ENCODE assay signal across 7 cellular contexts in genomic region chr4:70505152-70505748, GRCh38. TPM values are rescaled to one million over a fixed set of nuclear protein-coding genes. Genes with fewer than 3 reads are reported as not detected.
DNase-seq lines count a peak whose midpoint lies in the region; ATAC-seq and TF ChIP-seq lines count a peak whose summit lies in the region.

No MANE protein-coding gene starts in this region.

- no peaks in the 10 kb centered on the region for H3K27me3 ChIP-seq in ascending aorta

- intact Hi-C loops in ascending aorta (cut with DNase I) = loop anchor here (2.0 kb wide), 1 partner anchor 814 kb away; no protein-coding TSS in a partner anchor

- TF ChIP-seq CTCF in GM10266 (IDR thresholded peaks at IDR 0.05; ENCODE audit: control insufficient read depth, insufficient read depth, low read depth, missing control alignments) (peak; percentile 93), ascending aorta (IDR thresholded peaks at IDR 0.05) (peak; percentile 35 to 79 (median 61))

- no peak overlapping the region for H3K27ac ChIP-seq in ascending aorta

- peak; percentile 42 for DNase-seq in GM10266 (ENCODE audit: extremely low spot score)
- DNase-seq in HuH-7 (ENCODE audit: low spot score) = peak; percentile 19
- DNase-seq in T follicular helper cell (ENCODE audit: low read depth) = peak; percentile 16
- DNase-seq in ascending aorta (ENCODE audit: low spot score in 2 of 2) = peak in 1 of 2 donors; percentile 67
- peak in 41 of 51 donors; percentile 0 to 71 (median 14) for DNase-seq in hypothalamus (lab: John Stamatoyannopoulos, UW)
- peak; percentile 5 to 50 for DNase-seq in stimulated activated CD4-positive, alpha-beta T cell treated with anti-CD3 and anti-CD28 coated beads, Interleukin-12 subunit alpha, Interleukin-12 subunit beta, amount 100 ng/mL, for 24 hours (ENCODE audit: low read depth in 2 of 2)

- no peaks in the 10 kb centered on the region for H3K36me3 ChIP-seq in ascending aorta

- no peaks in the 10 kb centered on the region for H3K4me1 ChIP-seq in ascending aorta

- ATAC-seq in GM21528 (IDR thresholded peaks at IDR 0.05; ENCODE audit: low FRiP score, unreplicated experiment) = peak; percentile 92

- H3K9me3 ChIP-seq in ascending aorta = no peaks in the 10 kb centered on the region

- H3K4me3 ChIP-seq in ascending aorta = no peak overlapping the region

RNA-seq across cellular contexts. Expression of gene AMTN, which starts 13.1 kb away (rescaled TPM):
- not detected for total RNA-seq in ascending aorta

RNA-seq across cellular contexts. Expression of gene MUC7, which starts 33.3 kb away (rescaled TPM):
- not detected for total RNA-seq in ascending aorta
